Comparison of ENCODE assay signal across 12 cellular contexts in genomic region chr12:118773956-118774723, GRCh38.
DNase-seq lines count a peak whose midpoint lies in the region; ATAC-seq and TF ChIP-seq lines count a peak whose summit lies in the region.
"Had no signal": no experiment of that assay in that cellular context is flagged by ENCODE, and none has a peak within 500 bp of the region (broad histone marks: within the 10 kb centered on the region; RNA-seq: fewer than 3 reads in every experiment).

No MANE protein-coding gene starts in this region.

- dilution Hi-C loops in IMR-90 (cut with HindIII; ENCODE audit: low sequenced_read_pairs, unreplicated experiment): no loop called here

- H3K27me3 ChIP-seq in IMR-90 (ENCODE audit: control insufficient read depth, insufficient read depth, low read length): no peaks in the 10 kb centered on the region
- H3K27me3 ChIP-seq in Peyer's patch: no peaks in the 10 kb centered on the region

- no peak overlapping the region for H2BK20ac ChIP-seq in IMR-90 (ENCODE audit: low read depth, low read length)

- H3K9me3 Mint-ChIP-seq in progenitor cell of endocrine pancreas (ENCODE audit: low read depth): no peaks in the 10 kb centered on the region
- H3K9me3 Mint-ChIP-seq in activated T-cell treated with anti-CD3 and anti-CD28 coated beads, Interleukin-2, amount 50 U/mL, for 4 hours: no peaks in the 10 kb centered on the region

- no peak overlapping the region for H3K14ac ChIP-seq in IMR-90 (replicated peaks; ENCODE audit: low read depth, low read length)

- TF ChIP-seq RAD21 in IMR-90 (IDR thresholded peaks at IDR 0.05; ENCODE audit: low read length): no peak

- in situ Hi-C loops in IMR-90 (cut with MboI; ENCODE audit: low sequenced_read_pairs): no loop called here

- no peaks in the 10 kb centered on the region for H3K9me1 ChIP-seq in IMR-90 (ENCODE audit: insufficient read depth, low read length)

- intact Hi-C loops in IMR-90 (cut with micrococcal nuclease) (no loop called here), head of caudate nucleus (cut with DNase I) (no loop called here)

- H3K23ac ChIP-seq in IMR-90 (ENCODE audit: low read depth, low read length): no peak overlapping the region

- no TSS peak for BruUV-seq in IMR-90 (replicated peaks; lab: Mats Ljungman, UMichigan)

- peaks cover 33% of the 10 kb centered on the region for H3K9me3 ChIP-seq in IMR-90 (ENCODE audit: control insufficient read depth, insufficient read depth, low read length)
- no peaks in the 10 kb centered on the region for H3K9me3 ChIP-seq in Peyer's patch

- ATAC-seq in IMR-90 (ENCODE audit: low read depth): no peak
- ATAC-seq in activated T-cell treated with anti-CD3 and anti-CD28 coated beads, Interleukin-2, amount 50 U/mL, for 4 hours: no peak
- ATAC-seq: gastroesophageal sphincter; stimulated activated memory B cell treated with anti-CD40 and anti-IgM and Interleukin-4, amounts not matched to agents 10 μg/mL and 1 μg/mL and 100 μg/mL, for 72 hours had no signal

- H3K79me1 ChIP-seq in IMR-90 (ENCODE audit: low read depth in 1 of 2, low read length in 2 of 2): no peaks in the 10 kb centered on the region

- H3K18ac ChIP-seq in IMR-90 (ENCODE audit: low read depth, low read length): no peak overlapping the region

- POLR2A ChIA-PET in IMR-90 (lab: Charles Lee; ENCODE audit: unreplicated experiment): no interaction called here

- TF ChIP-seq POLR2A in IMR-90 (IDR thresholded peaks at IDR 0.05; ENCODE audit: low read depth, low read length): no peak
- no peak for TF ChIP-seq POLR2A in Peyer's patch (IDR thresholded peaks at IDR 0.05)

- no peak for TF ChIP-seq CTCF in IMR-90 (conservative IDR thresholded peaks at IDR 0.05; ENCODE audit: low read depth, low read length)
- TF ChIP-seq CTCF in progenitor cell of endocrine pancreas (IDR thresholded peaks at IDR 0.05; ENCODE audit: unreplicated experiment): no peak
- no peak for TF ChIP-seq CTCF in Peyer's patch (IDR thresholded peaks at IDR 0.05)

- peaks cover 89% of the 10 kb centered on the region for H3K27me3 Mint-ChIP-seq in progenitor cell of endocrine pancreas
- peaks cover 22% of the 10 kb centered on the region for H3K27me3 Mint-ChIP-seq in activated T-cell treated with anti-CD3 and anti-CD28 coated beads, Interleukin-2, amount 50 U/mL, for 4 hours (ENCODE audit: low read depth)

- no peak overlapping the region for H2BK5ac ChIP-seq in IMR-90 (ENCODE audit: low read depth, low read length, poor library complexity, severe bottlenecking)

- no peak overlapping the region for H3K9ac ChIP-seq in IMR-90 (ENCODE audit: low read depth, low read length)

- H3K4me3 ChIP-seq in IMR-90 (ENCODE audit: insufficient read depth, low read depth, low read length): no peak overlapping the region
- H3K4me3 ChIP-seq in Peyer's patch: no peak overlapping the region
- H3K4me3 ChIP-seq: gastroesophageal sphincter had no signal

- H2BK15ac ChIP-seq in IMR-90 (ENCODE audit: low read depth, low read length): no peak overlapping the region

- no peak overlapping the region for H2BK120ac ChIP-seq in IMR-90 (ENCODE audit: low read depth, low read length)

- no peak overlapping the region for H3K4me3 Mint-ChIP-seq in progenitor cell of endocrine pancreas (ENCODE audit: low read depth)
- H3K4me3 Mint-ChIP-seq in activated T-cell treated with anti-CD3 and anti-CD28 coated beads, Interleukin-2, amount 50 U/mL, for 4 hours: no peak overlapping the region
- H3K4me3 Mint-ChIP-seq: stimulated activated memory B cell treated with anti-CD40 and anti-IgM and Interleukin-4, amounts not matched to agents 10 μg/mL and 1 μg/mL and 100 μg/mL, for 72 hours had no signal

- H3K4me1 ChIP-seq in IMR-90 (ENCODE audit: control insufficient read depth, insufficient read depth, low read length): no peaks in the 10 kb centered on the region
- no peaks in the 10 kb centered on the region for H3K4me1 ChIP-seq in Peyer's patch
- H3K4me1 ChIP-seq: gastroesophageal sphincter had no signal

- H3K27ac Mint-ChIP-seq in progenitor cell of endocrine pancreas: no peak overlapping the region
- H3K27ac Mint-ChIP-seq: stimulated activated memory B cell treated with anti-CD40 and anti-IgM and Interleukin-4, amounts not matched to agents 10 μg/mL and 1 μg/mL and 100 μg/mL, for 72 hours had no signal

- peak overlapping the region; percentile 42 for H2AK9ac ChIP-seq in IMR-90 (replicated peaks; ENCODE audit: low read depth, low read length, poor library complexity)

- no peak for DNase-seq in IMR-90
- peak; percentile 97 for DNase-seq in NCI-H2227 treated with DMSO at 0.1 percent for 48 hours (lab: John Stamatoyannopoulos, UW)
- peak; percentile 39 to 92 (median 75) for DNase-seq in head of caudate nucleus
- peak; percentile 22 for DNase-seq in progenitor cell of endocrine pancreas (ENCODE audit: low spot score, unreplicated experiment)
- no peak for DNase-seq in HuH-7 (ENCODE audit: low spot score)
- DNase-seq in NCI-H226: no peak
- no peak for DNase-seq in Peyer's patch
- no peak for DNase-seq in activated T-cell treated with anti-CD3 and anti-CD28 coated beads, Interleukin-2, amount 50 U/mL, for 4 hours
- DNase-seq: activated CD4-positive, alpha-beta T cell treated with anti-CD3 and anti-CD28 coated beads for 1 hour; activated effector memory CD4-positive, alpha-beta T cell treated with Interleukin-2 at 50 U/mL for 16 hours had no signal

- no peaks in the 10 kb centered on the region for H3K36me3 ChIP-seq in IMR-90 (ENCODE audit: control insufficient read depth, insufficient read depth, low read length)
- H3K36me3 ChIP-seq in Peyer's patch: no peaks in the 10 kb centered on the region
- H3K36me3 ChIP-seq: gastroesophageal sphincter had no signal

- H3K27ac ChIP-seq in IMR-90 (ENCODE audit: insufficient read depth, low read length): no peak overlapping the region
- H3K27ac ChIP-seq in Peyer's patch: no peak overlapping the region
- H3K27ac ChIP-seq: gastroesophageal sphincter had no signal

- H3K4me2 ChIP-seq in IMR-90 (ENCODE audit: low read depth, low read length): no peak overlapping the region

- H3K4ac ChIP-seq in IMR-90 (ENCODE audit: low read depth, low read length): no peak overlapping the region

- no peak overlapping the region for H2AK5ac ChIP-seq in IMR-90 (ENCODE audit: low read depth, low read length)

- H4K91ac ChIP-seq in IMR-90 (ENCODE audit: insufficient read depth, low read depth, low read length): no peak overlapping the region

- CTCF ChIA-PET in IMR-90 (lab: Yijun Ruan, JAX): no interaction called here

- H4K8ac ChIP-seq in IMR-90 (ENCODE audit: low read depth in 2 of 2, low read length in 2 of 2): no peak overlapping the region

- no peak overlapping the region for H2AFZ ChIP-seq in IMR-90 (replicated peaks; ENCODE audit: low read length, poor library complexity)

- H4K20me1 ChIP-seq in IMR-90 (ENCODE audit: insufficient read depth, low read length): no peaks in the 10 kb centered on the region

- no peak overlapping the region for H4K5ac ChIP-seq in IMR-90 (ENCODE audit: low read depth, low read length)

- no peaks in the 10 kb centered on the region for H3K36me3 Mint-ChIP-seq in progenitor cell of endocrine pancreas (ENCODE audit: insufficient read depth)
- no peaks in the 10 kb centered on the region for H3K36me3 Mint-ChIP-seq in activated T-cell treated with anti-CD3 and anti-CD28 coated beads, Interleukin-2, amount 50 U/mL, for 4 hours (ENCODE audit: insufficient read depth)
- H3K36me3 Mint-ChIP-seq: stimulated activated memory B cell treated with anti-CD40 and anti-IgM and Interleukin-4, amounts not matched to agents 10 μg/mL and 1 μg/mL and 100 μg/mL, for 72 hours had no signal

- WGBS in IMR-90 (ENCODE audit: extremely low coverage in 2 of 2, insufficient read length in 1 of 2), 2 experiments: 8% methylated on average over 17 of the region's 43 CpGs; no CpG with 5 or more reads in 1 of the 2 experiments

- no peaks in the 10 kb centered on the region for H3K4me1 Mint-ChIP-seq in progenitor cell of endocrine pancreas (ENCODE audit: low read depth)
- H3K4me1 Mint-ChIP-seq in activated T-cell treated with anti-CD3 and anti-CD28 coated beads, Interleukin-2, amount 50 U/mL, for 4 hours (ENCODE audit: low read depth): no peaks in the 10 kb centered on the region
- H3K4me1 Mint-ChIP-seq: stimulated activated memory B cell treated with anti-CD40 and anti-IgM and Interleukin-4, amounts not matched to agents 10 μg/mL and 1 μg/mL and 100 μg/mL, for 72 hours had no signal

- H3K56ac ChIP-seq in IMR-90 (ENCODE audit: extremely low read depth, insufficient read depth, low read length): no peak overlapping the region

TF ChIP-seq in IMR-90, 13 proteins besides CTCF, POLR2A, EP300 and RAD21:
- no peak for TF ChIP-seq SMC3 (IDR thresholded peaks at IDR 0.05; ENCODE audit: low read depth, low read length)

Comparison
In these comparisons a context has a peak if more than half of its experiments do, and no peak if none do; other contexts are left out.
1. DNase-seq: peak in NCI-H2227 treated with DMSO at 0.1 percent for 48 hours (single experiment), head of caudate nucleus (42 of 42) and progenitor cell of endocrine pancreas (single experiment); none in IMR-90 (single experiment), HuH-7 (single experiment), NCI-H226 (single experiment), Peyer's patch (0 of 3) and activated T-cell treated with anti-CD3 and anti-CD28 coated beads, Interleukin-2, amount 50 U/mL, for 4 hours (single experiment).